Comparison of ENCODE assay signal across 8 cellular contexts in genomic region chr19:41324921-41325639, GRCh38. TPM values are rescaled to one million over a fixed set of nuclear protein-coding genes. Genes with fewer than 3 reads are reported as not detected.
A peak's percentile ranks its signal among the peaks of the same experiment; 100 is the strongest.
DNase-seq lines count a peak whose midpoint lies in the region; ATAC-seq and TF ChIP-seq lines count a peak whose summit lies in the region.

No MANE protein-coding gene starts in this region.

- H3K36me3 ChIP-seq in GM23248 (ENCODE audit: low read depth): 0 out of 2 replicates have a peak, but pooled peaks cover 3% of the 10 kb centered on the region
- no peaks in the 10 kb centered on the region for H3K36me3 ChIP-seq in SU-DHL-6 (ENCODE audit: low read length)

- H3K9me2 ChIP-seq in GM23248 (ENCODE audit: insufficient read depth): no peaks in the 10 kb centered on the region
- H3K9me2 ChIP-seq in SU-DHL-6 (replicated peaks; ENCODE audit: insufficient read depth, low read length): no peaks in the 10 kb centered on the region

- H3K9me3 ChIP-seq in GM23248 (ENCODE audit: low read depth) (no peaks in the 10 kb centered on the region), SU-DHL-6 (ENCODE audit: insufficient read depth, low read length) (no peaks in the 10 kb centered on the region)

- H2AFZ ChIP-seq in GM23248 (no peak overlapping the region), SU-DHL-6 (ENCODE audit: low read depth, low read length, severe bottlenecking) (no peak overlapping the region)

- H4K20me1 ChIP-seq in GM23248 (ENCODE audit: insufficient read depth): no peaks in the 10 kb centered on the region
- H4K20me1 ChIP-seq in SU-DHL-6 (ENCODE audit: low read depth, low read length): no peaks in the 10 kb centered on the region

- WGBS in GM23248 (ENCODE audit: low coverage in 1 of 2, low lambda C conversion rate in 2 of 2, missing lambda C conversion rate in 2 of 2), 2 experiments: 2 to 4% methylated on average over 2 to 23 of the region's 23 CpGs

- H3K27ac Mint-ChIP-seq in naive B cell: peak overlapping the region; percentile 95 to 99 (median 98)

- H3K4me1 Mint-ChIP-seq in naive B cell: peaks cover 59 to 73% (median 70%) of the 10 kb centered on the region in 3 donors

- peak overlapping the region; percentile 100 for H3K27ac ChIP-seq in GM23248
- peak overlapping the region; percentile 91 for H3K27ac ChIP-seq in SU-DHL-6 (ENCODE audit: low read depth, low read length)

- H3F3A ChIP-seq in GM23248 (ENCODE audit: insufficient read depth): peaks cover 59% of the 10 kb centered on the region
- peaks cover 31% of the 10 kb centered on the region for H3F3A ChIP-seq in SU-DHL-6 (ENCODE audit: insufficient read depth)

- H3K79me2 ChIP-seq in GM23248 (ENCODE audit: insufficient read depth) (peaks cover 13% of the 10 kb centered on the region), SU-DHL-6 (ENCODE audit: insufficient read depth, low read length) (no peaks in the 10 kb centered on the region)

- H3K4me3 ChIP-seq in GM23248: peak overlapping the region; percentile 46
- H3K4me3 ChIP-seq in SU-DHL-6 (ENCODE audit: insufficient read depth, low read length, poor library complexity, severe bottlenecking): no peak overlapping the region

- H3K4me3 Mint-ChIP-seq in naive B cell: peak overlapping the region; percentile 35 to 88 (median 74)

- H3K4me2 ChIP-seq in GM23248 (ENCODE audit: unreplicated experiment) (peak overlapping the region; percentile 64), SU-DHL-6 (ENCODE audit: low read depth, low read length, poor library complexity, severe bottlenecking) (no peak overlapping the region)

- peak overlapping the region; percentile 92 for H3K9ac ChIP-seq in GM23248
- H3K9ac ChIP-seq in SU-DHL-6 (ENCODE audit: low read length): no peak overlapping the region

- ATAC-seq in esophagus mucosa (peak; percentile 0), naive B cell (ENCODE audit: low read depth in 2 of 2) (no peak), GM21825 (IDR thresholded peaks at IDR 0.05; ENCODE audit: unreplicated experiment) (no peak), GM18909 (IDR thresholded peaks at IDR 0.05; ENCODE audit: poor library complexity, unreplicated experiment) (no peak)

- H3K4me1 ChIP-seq in GM23248 (ENCODE audit: insufficient read depth): peaks cover 54% of the 10 kb centered on the region

- DNase-seq in GM23248: peak; percentile 92
- DNase-seq in naive B cell: no peak
- no peak for DNase-seq in NCI-H345 (lab: John Stamatoyannopoulos, UW)
- DNase-seq in stimulated activated naive CD4-positive, alpha-beta T cell treated with Interleukin-2 at 50 U/mL for 16 hours (lab: John Stamatoyannopoulos, UW): no peak

- H3K27me3 ChIP-seq in GM23248 (replicated peaks; ENCODE audit: insufficient read depth): no peaks in the 10 kb centered on the region
- no peaks in the 10 kb centered on the region for H3K27me3 ChIP-seq in SU-DHL-6 (ENCODE audit: low read length)

- no peaks in the 10 kb centered on the region for H3K27me3 Mint-ChIP-seq in naive B cell

- in situ Hi-C loops in GM23248 (cut with MboI): no loop called here

- H3K9me3 Mint-ChIP-seq in naive B cell: no peaks in the 10 kb centered on the region

- no peak for TF ChIP-seq CTCF in SU-DHL-6 (IDR thresholded peaks at IDR 0.05; ENCODE audit: insufficient read depth, low read length, poor library complexity, severe bottlenecking)

- H3K36me3 Mint-ChIP-seq in naive B cell: peaks cover 0 to under 1% of the 10 kb centered on the region in 2 donors

RNA-seq across cellular contexts. Expression of gene CCDC97, which starts 15.1 kb away (rescaled TPM):
- total RNA-seq in GM23248 (2014; rRNA removed; shearing (Covaris generic)): 5.2 and 5.9 TPM in 2 replicates
- 11.4 and 12.3 TPM in 2 replicates for polyA plus RNA-seq in GM23248 (2016; fragmentation: Nextera tagmentation; extraction: Ambion mirVana)
- total RNA-seq in esophagus mucosa: 19.3 TPM
- 10 to 100 TPM; 19.8 to 37.2 (median 31.7) TPM for polyA plus RNA-seq in naive B cell (ENCODE audit: low read depth in 6 of 6)

RNA-seq across cellular contexts. Expression of gene TGFB1, which starts 28.6 kb away (rescaled TPM):
- 21.4 and 23.5 TPM in 2 replicates for total RNA-seq in GM23248 (2014; rRNA removed; shearing (Covaris generic))
- polyA plus RNA-seq in GM23248 (2016; fragmentation: Nextera tagmentation; extraction: Ambion mirVana): 12.4 and 13.9 TPM in 2 replicates
- total RNA-seq in esophagus mucosa: 53.8 TPM
- 10 to 100 TPM; 20.1 to 61.9 (median 35.4) TPM for polyA plus RNA-seq in naive B cell (ENCODE audit: low read depth in 6 of 6)

RNA-seq across cellular contexts. Expression of gene B9D2, which starts 38.9 kb away (rescaled TPM):
- 8.1 and 9.6 TPM in 2 replicates for total RNA-seq in GM23248 (2014; rRNA removed; shearing (Covaris generic))
- polyA plus RNA-seq in GM23248 (2016; fragmentation: Nextera tagmentation; extraction: Ambion mirVana) (13.2 and 13.8 TPM in 2 replicates), naive B cell (ENCODE audit: low read depth in 6 of 6) (10 to 100 TPM in 5 of 6 donors, 1 to 10 TPM in 1; 3.2 to 17.3 (median 14.3) TPM)
- total RNA-seq in esophagus mucosa: 4.3 TPM

RNA-seq across cellular contexts. Expression of gene TMEM91, which starts 51.3 kb away (rescaled TPM):
- total RNA-seq in GM23248 (2014; rRNA removed; shearing (Covaris generic)): 3.9 and 5.3 TPM in 2 replicates
- 6.6 and 7.8 TPM in 2 replicates for polyA plus RNA-seq in GM23248 (2016; fragmentation: Nextera tagmentation; extraction: Ambion mirVana)
- total RNA-seq in esophagus mucosa: 20.0 TPM
- 1 to 10 TPM in 5 of 6 donors, not detected in 1; 1.7 to 3.5 (median 2.2) TPM for polyA plus RNA-seq in naive B cell (ENCODE audit: low read depth in 6 of 6)
